9 cellular contexts compared by ENCODE assay signal in the genomic region with DNA sequence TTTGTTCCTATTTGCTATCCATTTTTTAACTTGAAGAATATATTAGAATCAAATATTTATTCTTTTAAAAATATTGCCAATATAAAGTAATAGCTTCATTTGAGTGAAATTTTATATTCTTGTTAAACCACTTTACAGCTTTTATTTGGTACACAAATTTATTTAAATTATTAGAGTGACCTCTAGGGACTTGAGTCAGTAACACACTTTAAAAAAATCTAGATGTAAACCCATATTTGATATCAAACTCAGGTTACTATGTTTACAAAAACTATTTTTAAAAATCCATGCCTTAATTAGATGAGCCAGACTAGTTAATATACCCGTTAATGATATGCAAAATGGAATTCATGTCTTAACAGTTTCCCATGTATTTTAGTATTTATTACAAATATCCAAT.
DNase-seq lines count a peak whose midpoint lies in the region; ATAC-seq, FAIRE-seq and TF ChIP-seq lines count a peak whose summit lies in the region.
"Had no signal": no experiment of that assay in that cellular context is flagged by ENCODE, and none has a peak within 500 bp of the region (broad histone marks: within the 10 kb centered on the region; RNA-seq: fewer than 3 reads in every experiment).

No MANE protein-coding gene starts in this region.

- H3K27ac ChIP-seq in GM23248 (no peak overlapping the region), adrenal gland (no peak overlapping the region), lung (ENCODE audit: low read depth in 1 of 2, low read length in 1 of 2) (no peak overlapping the region)

- H3K9me3 ChIP-seq in GM23248 (ENCODE audit: low read depth) (no peaks in the 10 kb centered on the region), adrenal gland (replicated peaks in 1 of 3) (no peaks in the 10 kb centered on the region), lung (ENCODE audit: control insufficient read depth in 2 of 2, insufficient read depth in 1 of 2, low read length in 1 of 2) (no peaks in the 10 kb centered on the region)

- DNase-seq in GM23248 = peak; percentile 49
- DNase-seq in adrenal gland = no peak
- DNase-seq in lung (ENCODE audit: low spot score) = no peak
- DNase-seq in left lobe of liver (ENCODE audit: low spot score) = no peak
- DNase-seq: KBM-7 had no signal

- peak; percentile 93 for FAIRE-seq in A204.1 (lab: Jason Lieb, UNC)

- H2AFZ ChIP-seq in GM23248 = no peak overlapping the region

- peaks cover 77% of the 10 kb centered on the region for H3F3A ChIP-seq in GM23248 (ENCODE audit: insufficient read depth)

- H4K20me1 ChIP-seq in GM23248 (ENCODE audit: insufficient read depth) = peaks cover 3% of the 10 kb centered on the region; the same call in 1 of the 2 replicates

- H3K27me3 ChIP-seq in GM23248 (replicated peaks; ENCODE audit: insufficient read depth) (no peaks in the 10 kb centered on the region), adrenal gland (no peaks in the 10 kb centered on the region), lung (ENCODE audit: control insufficient read depth, insufficient read depth) (no peaks in the 10 kb centered on the region)

- in situ Hi-C loops in GM23248 (cut with MboI) = loop anchor here (5.0 to 25.0 kb wide), 2 partner anchors 135 to 320 kb away; a partner anchor contains a TSS

- no peak overlapping the region for H3K9ac ChIP-seq in GM23248

- H3K36me3 ChIP-seq in GM23248 (ENCODE audit: low read depth) (peaks cover 40% of the 10 kb centered on the region), adrenal gland (replicated peaks in 1 of 2) (peaks cover 0 to 8% of the 10 kb centered on the region in 2 donors), lung (ENCODE audit: control insufficient read depth in 2 of 2, insufficient read depth in 2 of 2, low read length in 2 of 2) (peaks cover 11 to 18% of the 10 kb centered on the region in 2 donors)

- ATAC-seq in lung (ENCODE audit: insufficient read depth, low FRiP score) (no peak), GM18868 (IDR thresholded peaks at IDR 0.05; ENCODE audit: unreplicated experiment) (no peak), GM19452 (IDR thresholded peaks at IDR 0.05; ENCODE audit: unreplicated experiment) (no peak), GM19035 (IDR thresholded peaks at IDR 0.05; ENCODE audit: unreplicated experiment) (no peak), left lobe of liver (no peak)

- H3K9me2 ChIP-seq in GM23248 (ENCODE audit: insufficient read depth) = no peaks in the 10 kb centered on the region

- no peak overlapping the region for H3K4me2 ChIP-seq in GM23248 (ENCODE audit: unreplicated experiment)

- TF ChIP-seq CTCF in adrenal gland (IDR thresholded peaks at IDR 0.05) (peak in 5 of 6 experiments; percentile 9 to 53 (median 34)), lung (IDR thresholded peaks at IDR 0.05; ENCODE audit: control extremely low read depth, extremely low read depth) (peak; percentile 3)

- H3K4me1 ChIP-seq in GM23248 (ENCODE audit: insufficient read depth) (peaks cover 44% of the 10 kb centered on the region), adrenal gland (replicated peaks in 1 of 2) (no peaks in the 10 kb centered on the region), lung (ENCODE audit: control insufficient read depth in 2 of 2, insufficient read depth in 2 of 2, low read length in 2 of 2) (peaks cover 13 to 29% of the 10 kb centered on the region in 2 donors)

- intact Hi-C loops in adrenal gland (cut with DNase I) = loop anchor here in 1 of 2 donors (5.0 to 10.0 kb wide), 3 partner anchors 315 to 487 kb away; no protein-coding TSS in a partner anchor

- H3K4me3 ChIP-seq in GM23248 (no peak overlapping the region), adrenal gland (no peak overlapping the region), lung (no peak overlapping the region)

- TF ChIP-seq POLR2A in adrenal gland (IDR thresholded peaks at IDR 0.05) = no peak

- WGBS in GM23248 (ENCODE audit: low coverage in 1 of 2, low lambda C conversion rate in 2 of 2, missing lambda C conversion rate in 2 of 2), 2 experiments = 45% methylated on average over 1 of the region's 1 CpG
- 49 to 77% (median 60%) methylated on average over 1 of the region's 1 CpG for WGBS in adrenal gland, 4 donors
- WGBS in lung, 2 donors = 72 to 84% methylated on average over 1 of the region's 1 CpG

- peaks cover 96% of the 10 kb centered on the region for H3K79me2 ChIP-seq in GM23248 (ENCODE audit: insufficient read depth)
